In the genomic region with DNA sequence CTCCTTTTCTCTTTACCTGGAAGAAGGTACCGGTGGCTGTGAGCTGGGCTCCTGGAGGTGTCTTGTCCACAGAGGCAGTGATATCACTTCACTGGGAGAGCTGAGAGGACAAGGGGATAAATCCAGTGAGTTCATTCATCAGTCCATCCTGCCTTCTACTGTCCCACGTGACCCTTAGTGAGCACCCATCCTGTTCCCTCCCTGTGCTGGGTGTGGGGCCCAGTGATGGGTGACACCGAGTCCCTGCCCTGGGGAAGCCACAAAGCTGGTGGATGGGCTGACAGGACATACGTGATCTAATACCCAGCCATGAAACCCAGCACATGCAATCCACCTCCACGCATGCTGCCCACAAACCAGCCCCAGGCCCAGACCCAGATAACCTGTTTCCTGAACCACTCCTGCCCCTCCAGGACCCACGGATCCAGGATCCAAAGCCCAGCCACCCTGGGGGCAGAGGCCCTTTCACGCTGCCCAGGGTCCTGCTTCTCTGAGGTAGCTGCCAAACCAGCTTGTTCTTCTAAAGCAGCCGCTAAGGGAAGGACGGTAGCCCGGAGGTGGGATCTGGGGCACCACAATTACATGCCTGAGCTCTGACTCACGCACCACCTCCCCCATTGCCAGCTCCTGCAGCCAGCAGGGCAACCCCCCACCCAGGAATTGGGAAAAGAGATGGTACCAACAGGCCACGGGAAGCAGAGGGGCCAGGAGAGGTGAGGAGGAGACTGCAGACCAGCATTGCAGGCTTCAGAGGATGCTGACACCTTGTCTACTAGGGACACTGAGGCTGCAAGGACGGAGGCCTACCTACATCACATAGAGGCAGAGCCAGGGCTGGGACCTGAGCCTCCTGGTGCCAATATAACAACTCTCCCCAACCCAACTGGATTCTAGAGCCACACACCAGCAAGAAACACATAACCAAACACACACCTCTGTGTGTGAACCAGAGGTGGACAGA, we compare ENCODE assay signal across 12 cellular contexts. TPM values are rescaled to one million over a fixed set of nuclear protein-coding genes. Genes with fewer than 3 reads are reported as not detected.
A peak's percentile ranks its signal among the peaks of the same experiment; 100 is the strongest.
DNase-seq lines count a peak whose midpoint lies in the region; ATAC-seq, FAIRE-seq and TF ChIP-seq lines count a peak whose summit lies in the region.
"Had no signal": no experiment of that assay in that cellular context is flagged by ENCODE, and none has a peak within 500 bp of the region (broad histone marks: within the 10 kb centered on the region; RNA-seq: fewer than 3 reads in every experiment).

No MANE protein-coding gene starts in this region.

- H2BK120ac ChIP-seq in IMR-90 (ENCODE audit: low read depth, low read length) (peak overlapping the region; percentile 48), mesenchymal stem cell (ENCODE audit: low read depth, low read length) (no peak overlapping the region)

- no peaks in the 10 kb centered on the region for H3K36me3 Mint-ChIP-seq in Calu3 (ENCODE audit: insufficient read depth, unreplicated experiment)
- no peaks in the 10 kb centered on the region for H3K36me3 Mint-ChIP-seq in astrocyte (ENCODE audit: low read depth, unreplicated experiment)

- H3K9me3 Mint-ChIP-seq in Calu3 (ENCODE audit: low read depth, unreplicated experiment) (no peaks in the 10 kb centered on the region), astrocyte (ENCODE audit: unreplicated experiment) (no peaks in the 10 kb centered on the region)

- no peak for FAIRE-seq in astrocyte (lab: Jason Lieb, UNC)

- H4K20me1 ChIP-seq in IMR-90 (ENCODE audit: insufficient read depth, low read length) (no peaks in the 10 kb centered on the region), astrocyte (ENCODE audit: insufficient read depth, low read length) (peaks cover 4% of the 10 kb centered on the region)

- CTCF ChIA-PET in Calu3 (lab: Charles Lee), result no interaction called here
- CTCF ChIA-PET in IMR-90 (lab: Yijun Ruan, JAX), result no interaction called here

- no peak for TF ChIP-seq CTCF in Calu3 (IDR thresholded peaks at IDR 0.05; ENCODE audit: unreplicated experiment)
- no peak for TF ChIP-seq CTCF in IMR-90 (conservative IDR thresholded peaks at IDR 0.05; ENCODE audit: low read depth, low read length)
- no peak for TF ChIP-seq CTCF in astrocyte (IDR thresholded peaks at IDR 0.05; ENCODE audit: insufficient read depth, low read depth, low read length)

- dilution Hi-C loops in IMR-90 (cut with HindIII; ENCODE audit: low sequenced_read_pairs, unreplicated experiment), result no loop called here

- H2BK5ac ChIP-seq in IMR-90 (ENCODE audit: low read depth, low read length, poor library complexity, severe bottlenecking), result no peak overlapping the region
- H2BK5ac ChIP-seq in mesenchymal stem cell (ENCODE audit: low read depth, low read length, poor library complexity, severe bottlenecking), result no peak overlapping the region

- TF ChIP-seq POLR2A in IMR-90 (IDR thresholded peaks at IDR 0.05; ENCODE audit: low read depth, low read length), result no peak

- H2AK9ac ChIP-seq in IMR-90 (replicated peaks; ENCODE audit: low read depth, low read length, poor library complexity), result peak overlapping the region; percentile 56

- no peaks in the 10 kb centered on the region; the same call in 1 of the 2 replicates for H3K9me1 ChIP-seq in IMR-90 (ENCODE audit: insufficient read depth, low read length)

- DNase-seq in Calu3 (peak; percentile 67), IMR-90 (peak; percentile 32), astrocyte (ENCODE audit: low read depth) (peak; percentile 38), mesenchymal stem cell (no peak), ureter (ENCODE audit: low spot score) (no peak), HuH-7.5 (ENCODE audit: low spot score) (no peak), NCI-H774 (lab: John Stamatoyannopoulos, UW) (no peak), NCI-H1092 treated with DMSO at 0.1 percent for 48 hours (lab: John Stamatoyannopoulos, UW) (no peak)
- DNase-seq: activated CD4-positive, alpha-beta T cell treated with anti-CD3 and anti-CD28 coated beads, Interleukin-2, amount 50 U/mL, for 48 hours; right lobe of liver; SHP77 had no signal

- H3K4me2 ChIP-seq in IMR-90 (ENCODE audit: low read depth, low read length) (no peak overlapping the region), astrocyte (ENCODE audit: low read length) (peak overlapping the region; percentile 69), mesenchymal stem cell (ENCODE audit: low read length, poor library complexity, severe bottlenecking) (peak overlapping the region; percentile 9)

- H3K14ac ChIP-seq in IMR-90 (replicated peaks; ENCODE audit: low read depth, low read length) (peak overlapping the region; percentile 58), mesenchymal stem cell (ENCODE audit: low read length in 2 of 2) (peak overlapping the region in 1 of 2 experiments; percentile 78)

- no peak overlapping the region for H3K27ac ChIP-seq in IMR-90 (ENCODE audit: insufficient read depth, low read length)
- no peak overlapping the region for H3K27ac ChIP-seq in astrocyte (ENCODE audit: low read depth, low read length)
- peak overlapping the region; percentile 9 for H3K27ac ChIP-seq in mesenchymal stem cell (ENCODE audit: low read length, poor library complexity, severe bottlenecking)
- H3K27ac ChIP-seq: cardiac muscle cell, right lobe of liver had no signal

- H3K4me1 Mint-ChIP-seq in Calu3 (ENCODE audit: low read depth, unreplicated experiment) (peaks cover 13% of the 10 kb centered on the region), astrocyte (ENCODE audit: low read depth, unreplicated experiment) (peaks cover 16% of the 10 kb centered on the region)

- 40% methylated on average over 1 of the region's 13 CpGs; no CpG with 5 or more reads in 1 of the 2 experiments for WGBS in IMR-90 (ENCODE audit: extremely low coverage in 2 of 2, insufficient read length in 1 of 2), 2 experiments
- 44% methylated on average over 12 of the region's 13 CpGs for WGBS in mesenchymal stem cell

- H2BK15ac ChIP-seq in IMR-90 (ENCODE audit: low read depth, low read length) (0 out of 3 replicates have a peak overlapping the region, but pooled peaks have one; percentile 30), mesenchymal stem cell (ENCODE audit: low read depth, poor library complexity, severe bottlenecking) (no peak overlapping the region)

- H3K27me3 ChIP-seq in IMR-90 (ENCODE audit: control insufficient read depth, insufficient read depth, low read length) (no peaks in the 10 kb centered on the region; the same call in 1 of the 2 replicates), astrocyte (ENCODE audit: insufficient read depth, low read length) (no peaks in the 10 kb centered on the region), mesenchymal stem cell (ENCODE audit: control insufficient read depth in 1 of 2, insufficient read depth in 1 of 2, low read length in 2 of 2) (no peaks in the 10 kb centered on the region)
- H3K27me3 ChIP-seq: cardiac muscle cell, right lobe of liver had no signal

- H3K4me3 Mint-ChIP-seq in Calu3 (ENCODE audit: low read depth, unreplicated experiment) (no peak overlapping the region), astrocyte (ENCODE audit: unreplicated experiment) (peak overlapping the region; percentile 29)

- H2AK5ac ChIP-seq in IMR-90 (ENCODE audit: low read depth, low read length) (peak overlapping the region; percentile 69), mesenchymal stem cell (ENCODE audit: low read length, severe bottlenecking) (peak overlapping the region; percentile 79)

- peak overlapping the region; percentile 49; the same call in 1 of the 2 replicates for H2BK20ac ChIP-seq in IMR-90 (ENCODE audit: low read depth, low read length)

- H3K4me3 ChIP-seq in IMR-90 (ENCODE audit: insufficient read depth, low read depth, low read length), result no peak overlapping the region
- H3K4me3 ChIP-seq in astrocyte (ENCODE audit: insufficient read depth, low read depth, low read length), result no peak overlapping the region
- H3K4me3 ChIP-seq in mesenchymal stem cell (ENCODE audit: insufficient read depth in 1 of 2, low read depth in 1 of 2, low read length in 2 of 2), result no peak overlapping the region
- H3K4me3 ChIP-seq: cardiac muscle cell, right lobe of liver had no signal

- H3K23ac ChIP-seq in IMR-90 (ENCODE audit: low read depth, low read length) (peak overlapping the region; percentile 69), mesenchymal stem cell (ENCODE audit: low read length in 2 of 2) (no peak overlapping the region)

- H3K27me3 Mint-ChIP-seq in Calu3 (ENCODE audit: unreplicated experiment) (no peaks in the 10 kb centered on the region), astrocyte (ENCODE audit: low read depth, unreplicated experiment) (peaks cover 19% of the 10 kb centered on the region)

- no peak overlapping the region for H3K56ac ChIP-seq in IMR-90 (ENCODE audit: extremely low read depth, insufficient read depth, low read length)

- H4K8ac ChIP-seq in IMR-90 (ENCODE audit: low read depth in 2 of 2, low read length in 2 of 2) (peak overlapping the region in 1 of 2 experiments; percentile 45; a peak in 2 of 4 replicates), mesenchymal stem cell (ENCODE audit: low read length) (peak overlapping the region; percentile 28)

- POLR2A ChIA-PET in IMR-90 (lab: Charles Lee; ENCODE audit: unreplicated experiment), result interaction anchor here (0.6 kb wide), 1 partner anchor 11 kb away, joined by 5 read pairs; no protein-coding TSS in a partner anchor

- BruUV-seq in Calu3 (replicated peaks; lab: Mats Ljungman, UMichigan) (no TSS peak), IMR-90 (replicated peaks; lab: Mats Ljungman, UMichigan) (no TSS peak)

- H3K79me2 ChIP-seq in astrocyte (ENCODE audit: insufficient read depth, low read length), result no peaks in the 10 kb centered on the region

- H3K27ac Mint-ChIP-seq in Calu3 (ENCODE audit: unreplicated experiment) (no peak overlapping the region), astrocyte (ENCODE audit: unreplicated experiment) (peak overlapping the region; percentile 68)

- no peaks in the 10 kb centered on the region for H3K36me3 ChIP-seq in IMR-90 (ENCODE audit: control insufficient read depth, insufficient read depth, low read length)
- no peaks in the 10 kb centered on the region for H3K36me3 ChIP-seq in astrocyte (ENCODE audit: insufficient read depth, low read length)
- H3K36me3 ChIP-seq in mesenchymal stem cell (ENCODE audit: control insufficient read depth in 1 of 2, insufficient read depth in 2 of 2, low read depth in 1 of 2, low read length in 2 of 2), result no peaks in the 10 kb centered on the region
- H3K36me3 ChIP-seq: cardiac muscle cell, right lobe of liver had no signal

- H3K4me1 ChIP-seq in IMR-90 (ENCODE audit: control insufficient read depth, insufficient read depth, low read length), result peaks cover 9% of the 10 kb centered on the region
- H3K4me1 ChIP-seq in astrocyte (ENCODE audit: insufficient read depth, low read length), result peaks cover 19% of the 10 kb centered on the region
- peaks cover 18% of the 10 kb centered on the region for H3K4me1 ChIP-seq in mesenchymal stem cell (ENCODE audit: control insufficient read depth, insufficient read depth, low read depth, low read length)
- H3K4me1 ChIP-seq: right lobe of liver had no signal

- in situ Hi-C loops in IMR-90 (cut with MboI; ENCODE audit: low sequenced_read_pairs), result no loop called here

- no peak overlapping the region for H4K5ac ChIP-seq in IMR-90 (ENCODE audit: low read depth, low read length)

- H3K4ac ChIP-seq in IMR-90 (ENCODE audit: low read depth, low read length) (peak overlapping the region; percentile 65; the same call in 1 of the 2 replicates), mesenchymal stem cell (ENCODE audit: low read depth in 1 of 2, low read length in 2 of 2) (peak overlapping the region in 1 of 2 experiments; percentile 11)

- H4K91ac ChIP-seq in IMR-90 (ENCODE audit: insufficient read depth, low read depth, low read length) (peak overlapping the region; percentile 22; the same call in 1 of the 2 replicates), mesenchymal stem cell (ENCODE audit: low read length) (peak overlapping the region; percentile 71)

- no peak for TF ChIP-seq RAD21 in IMR-90 (IDR thresholded peaks at IDR 0.05; ENCODE audit: low read length)

- H3K9ac ChIP-seq in IMR-90 (ENCODE audit: low read depth, low read length) (no peak overlapping the region), astrocyte (ENCODE audit: low read length) (no peak overlapping the region), mesenchymal stem cell (ENCODE audit: low read length) (no peak overlapping the region)

- H3K18ac ChIP-seq in IMR-90 (ENCODE audit: low read depth, low read length) (no peak overlapping the region), mesenchymal stem cell (ENCODE audit: low read depth in 1 of 2, low read length in 2 of 2) (peak overlapping the region in 1 of 2 experiments; percentile 81)

- peak overlapping the region in 1 of 2 experiments; percentile 37 for H2BK12ac ChIP-seq in mesenchymal stem cell (ENCODE audit: low read length in 2 of 2)

- intact Hi-C loops in Calu3 (cut with micrococcal nuclease; ENCODE audit: unreplicated experiment), result no loop called here
- intact Hi-C loops in IMR-90 (cut with micrococcal nuclease), result no loop called here

- H2AFZ ChIP-seq in IMR-90 (replicated peaks; ENCODE audit: low read length, poor library complexity), result peak overlapping the region; percentile 58
- H2AFZ ChIP-seq in astrocyte (ENCODE audit: low read depth, low read length), result peak overlapping the region; percentile 13
- no peak overlapping the region for H2AFZ ChIP-seq in mesenchymal stem cell (ENCODE audit: low read depth, low read length)

- H3K9me3 ChIP-seq in IMR-90 (ENCODE audit: control insufficient read depth, insufficient read depth, low read length) (no peaks in the 10 kb centered on the region), astrocyte (ENCODE audit: insufficient read depth, low read depth, low read length) (no peaks in the 10 kb centered on the region), mesenchymal stem cell (ENCODE audit: control insufficient read depth, low read length) (no peaks in the 10 kb centered on the region)
- H3K9me3 ChIP-seq: right lobe of liver had no signal

- ATAC-seq in IMR-90 (ENCODE audit: low read depth), result peak; percentile 64
- ATAC-seq: right lobe of liver had no signal

- H3K79me1 ChIP-seq in IMR-90 (ENCODE audit: low read depth in 1 of 2, low read length in 2 of 2) (no peaks in the 10 kb centered on the region), mesenchymal stem cell (replicated peaks; ENCODE audit: low read length, poor library complexity, severe bottlenecking) (no peaks in the 10 kb centered on the region)

RNA-seq across cellular contexts. Expression of a gene that starts 35.2 kb away (rescaled TPM):
- total RNA-seq in Calu3 (2022) (7.0 and 7.4 TPM in 2 replicates), IMR-90 (2012; rRNA removed) (1.7 and 2.0 TPM in 2 replicates), astrocyte (6.7 and 9.4 TPM in 2 replicates), ureter (14.9 TPM)
- polyA plus RNA-seq in IMR-90 (2012; rRNA removed), result 7.9 and 8.2 TPM in 2 replicates
- 4.1 and 7.5 TPM in 2 replicates for polyA plus RNA-seq in IMR-90 (2012; cell fraction: cytosol; rRNA removed)
- 25.1 and 54.1 TPM in 2 replicates for polyA plus RNA-seq in IMR-90 (2012; cell fraction: nucleus; rRNA removed; ENCODE audit: low replicate concordance)
- polyA plus RNA-seq in mesenchymal stem cell (2013, experiment 1 of 2), result 1.8 TPM
- polyA plus RNA-seq in mesenchymal stem cell (2013, experiment 2 of 2), result 1.4 TPM

RNA-seq across cellular contexts. Expression of a gene that starts 57.5 kb away (rescaled TPM):
- total RNA-seq in Calu3 (2022), result 1.3 and 2.1 TPM in 2 replicates
- 1.4 and 1.6 TPM in 2 replicates for total RNA-seq in IMR-90 (2012; rRNA removed)
- polyA plus RNA-seq in IMR-90 (2012; rRNA removed), result 3.3 TPM in 2 replicates
- 2.1 and 6.1 TPM in 2 replicates for polyA plus RNA-seq in IMR-90 (2012; cell fraction: cytosol; rRNA removed)
- 4.0 and 10.4 TPM in 2 replicates for polyA plus RNA-seq in IMR-90 (2012; cell fraction: nucleus; rRNA removed; ENCODE audit: low replicate concordance)
- total RNA-seq in astrocyte, result 0.77 and 0.87 TPM in 2 replicates
- 0.26 TPM for polyA plus RNA-seq in mesenchymal stem cell (2013, experiment 1 of 2)
- 0.34 TPM for polyA plus RNA-seq in mesenchymal stem cell (2013, experiment 2 of 2)
- 1.5 TPM for total RNA-seq in ureter

Comparison
In these comparisons a context has a peak if more than half of its experiments do, and no peak if none do; other contexts are left out.
1. DNase-seq: peak in Calu3 (single experiment), IMR-90 (single experiment) and astrocyte (single experiment); none in mesenchymal stem cell (single experiment), ureter (single experiment), HuH-7.5 (single experiment), NCI-H774 (single experiment) and NCI-H1092 treated with DMSO at 0.1 percent for 48 hours (single experiment).